1 cellular context compared by ENCODE assay signal in genomic region chr5:29001666-29002065, GRCh38.
TF ChIP-seq lines count a peak whose summit lies in the region.

No MANE protein-coding gene starts in this region.

TF ChIP-seq in GM23338, 12 proteins besides CTCF, POLR2A, EP300 and RAD21:
- TF ChIP-seq REST (IDR thresholded peaks at IDR 0.05; ENCODE audit: unreplicated experiment): no peak
- TF ChIP-seq ZNF462 (CRISPR knock-in tag; IDR thresholded peaks at IDR 0.05): no peak
- TF ChIP-seq EZH2phosphoT487 (IDR thresholded peaks at IDR 0.05; ENCODE audit: unreplicated experiment): no peak
- no peak for TF ChIP-seq ZNF114 (CRISPR knock-in tag; IDR thresholded peaks at IDR 0.05)
- no peak for TF ChIP-seq ZNF331 (CRISPR knock-in tag; IDR thresholded peaks at IDR 0.05; ENCODE audit: low read depth)
